ENCODE assay signal across 8 cellular contexts in genomic region chr17:76382305-76382802, GRCh38.
DNase-seq lines count a peak whose midpoint lies in the region; ATAC-seq and TF ChIP-seq lines count a peak whose summit lies in the region.

No MANE protein-coding gene starts in this region.

- no peaks in the 10 kb centered on the region for H3K36me3 ChIP-seq in parathyroid adenoma (ENCODE audit: control insufficient read depth, insufficient read depth, low read length)

- no peaks in the 10 kb centered on the region for H3K9me3 ChIP-seq in parathyroid adenoma (ENCODE audit: control insufficient read depth, low read length)

- peak overlapping the region; percentile 68 for H2AFZ ChIP-seq in parathyroid adenoma

- no peaks in the 10 kb centered on the region for H3K79me2 ChIP-seq in parathyroid adenoma

- no peak overlapping the region for H3K27ac ChIP-seq in parathyroid adenoma

- H3K4me3 ChIP-seq in foreskin fibroblast (ENCODE audit: low read depth in 1 of 2, low read length in 2 of 2) = peak overlapping the region; percentile 61 to 76
- H3K4me3 ChIP-seq in parathyroid adenoma (ENCODE audit: low read depth, low read length) = peak overlapping the region; percentile 69

- DNase-seq in GM03348 (ENCODE audit: low spot score) = peak; percentile 68
- peak; percentile 17 to 19 for DNase-seq in activated CD4-positive, alpha-beta T cell treated with anti-CD3 and anti-CD28 coated beads, Interleukin-2, amount 50 U/mL, for 4 hours
- peak; percentile 43 to 63 for DNase-seq in foreskin fibroblast
- DNase-seq in NCI-H526 treated with DMSO at 0.1 percent for 48 hours (lab: John Stamatoyannopoulos, UW) = no peak
- no peak for DNase-seq in NCI-H69 (lab: John Stamatoyannopoulos, UW)

- H3K9ac ChIP-seq in parathyroid adenoma = no peak overlapping the region

- H3K4me1 ChIP-seq in parathyroid adenoma = peaks cover 11% of the 10 kb centered on the region

- peak overlapping the region; percentile 80 for H3K4me2 ChIP-seq in parathyroid adenoma (ENCODE audit: low read length)

- no peak for TF ChIP-seq CTCF in foreskin fibroblast (IDR thresholded peaks at IDR 0.05; ENCODE audit: low read depth, low read length)
- no peak for TF ChIP-seq CTCF in parathyroid adenoma (IDR thresholded peaks at IDR 0.05)

- ATAC-seq in HG02884 (IDR thresholded peaks at IDR 0.05; ENCODE audit: unreplicated experiment) (no peak), GM19455 (IDR thresholded peaks at IDR 0.05; ENCODE audit: unreplicated experiment) (no peak)

- H3K27me3 ChIP-seq in parathyroid adenoma (ENCODE audit: control insufficient read depth, insufficient read depth, low read length) = no peaks in the 10 kb centered on the region

Comparison
In these comparisons a context has a peak if more than half of its experiments do, and no peak if none do; other contexts are left out.
1. DNase-seq: peak in GM03348 (single experiment), activated CD4-positive, alpha-beta T cell treated with anti-CD3 and anti-CD28 coated beads, Interleukin-2, amount 50 U/mL, for 4 hours (2 of 2) and foreskin fibroblast (2 of 2); none in NCI-H526 treated with DMSO at 0.1 percent for 48 hours (single experiment) and NCI-H69 (single experiment).